In genomic region chr21:44874240-44874496, GRCh38 we compare ENCODE assay signal across 8 cellular contexts. TPM values are rescaled to one million over a fixed set of nuclear protein-coding genes. Genes with fewer than 3 reads are reported as not detected.
A peak's percentile ranks its signal among the peaks of the same experiment; 100 is the strongest.
DNase-seq lines count a peak whose midpoint lies in the region; ATAC-seq and TF ChIP-seq lines count a peak whose summit lies in the region.

No MANE protein-coding gene starts in this region.

- peak overlapping the region; percentile 58 for H3K27ac Mint-ChIP-seq in Calu3 (ENCODE audit: unreplicated experiment)
- peak overlapping the region in 3 of 5 experiments; percentile 21 to 79 (median 48) for H3K27ac Mint-ChIP-seq in brain

- H3K27me3 Mint-ChIP-seq in Calu3 (ENCODE audit: unreplicated experiment) (no peaks in the 10 kb centered on the region), brain (peaks cover 36% of the 10 kb centered on the region)

- no peak for DNase-seq in Calu3
- no peak for DNase-seq in mucosa of descending colon
- no peak for DNase-seq in COLO829 (ENCODE audit: low spot score)
- DNase-seq in NCI-H2196 (lab: John Stamatoyannopoulos, UW; ENCODE audit: unreplicated experiment), result no peak

- peak overlapping the region; percentile 86 for H3K4me3 Mint-ChIP-seq in Calu3 (ENCODE audit: low read depth, unreplicated experiment)
- H3K4me3 Mint-ChIP-seq in brain, result peak overlapping the region; percentile 85 to 89 (median 87)

- H3K9me3 ChIP-seq in mucosa of descending colon, result no peaks in the 10 kb centered on the region

- peak; percentile 1 for ATAC-seq in HG03457 (IDR thresholded peaks at IDR 0.05; ENCODE audit: unreplicated experiment)
- ATAC-seq in mucosa of descending colon, result no peak
- no peak for ATAC-seq in HG03139 (IDR thresholded peaks at IDR 0.05; ENCODE audit: unreplicated experiment)
- ATAC-seq in GM19023 (IDR thresholded peaks at IDR 0.05; ENCODE audit: unreplicated experiment), result no peak

- peak overlapping the region; percentile 86 for H3K4me3 ChIP-seq in mucosa of descending colon

- H3K4me1 ChIP-seq in mucosa of descending colon (ENCODE audit: low read depth), result peaks cover 39% of the 10 kb centered on the region

- TSS peak; percentile 76 for BruUV-seq in Calu3 (replicated peaks; lab: Mats Ljungman, UMichigan)

- CTCF ChIA-PET in Calu3 (lab: Charles Lee), result interaction anchor here (2.2 kb wide), 1 partner anchor 73 kb away, joined by 7 read pairs; the partner anchor contains the start of gene UBE2G2

- H3K4me1 Mint-ChIP-seq in Calu3 (ENCODE audit: low read depth, unreplicated experiment) (peaks cover 21% of the 10 kb centered on the region), brain (peaks cover 51% of the 10 kb centered on the region)

- H3K36me3 Mint-ChIP-seq in Calu3 (ENCODE audit: insufficient read depth, unreplicated experiment) (peaks cover 33% of the 10 kb centered on the region), brain (peaks cover 4% of the 10 kb centered on the region)

- TF ChIP-seq CTCF in Calu3 (IDR thresholded peaks at IDR 0.05; ENCODE audit: unreplicated experiment), result no peak
- TF ChIP-seq CTCF in brain (conservative IDR thresholded peaks at IDR 0.05), result no peak
- TF ChIP-seq CTCF in mucosa of descending colon (IDR thresholded peaks at IDR 0.05), result no peak

- H3K9me3 Mint-ChIP-seq in Calu3 (ENCODE audit: low read depth, unreplicated experiment), result no peaks in the 10 kb centered on the region
- H3K9me3 Mint-ChIP-seq in brain, result peaks cover 0 to 3% (median 3%) of the 10 kb centered on the region in 5 experiments

- H3K36me3 ChIP-seq in mucosa of descending colon (ENCODE audit: low read depth), result no peaks in the 10 kb centered on the region

- intact Hi-C loops in Calu3 (cut with micrococcal nuclease; ENCODE audit: unreplicated experiment) (loop anchor here (5.0 to 10.0 kb wide), 2 partner anchors 53 to 69 kb away; partner anchors contain the start of gene UBE2G2), mucosa of descending colon (cut with DNase I, micrococcal nuclease) (no loop called here)

RNA-seq across cellular contexts. Expression of gene PTTG1IP, which starts 0.7 kb away (rescaled TPM):
- total RNA-seq in Calu3 (2022) (135 and 136 TPM in 2 replicates), mucosa of descending colon (100 to 1,000 TPM; 202 to 391 (median 286) TPM)
- polyA plus RNA-seq in brain (ENCODE audit: insufficient read depth, low read depth, low replicate concordance), result 335 TPM

RNA-seq across cellular contexts. Expression of gene ITGB2, which starts 46.5 kb away (rescaled TPM):
- total RNA-seq in Calu3 (2022) (0.42 and 0.47 TPM in 2 replicates), mucosa of descending colon (10 to 100 TPM; 10.8 to 52.3 (median 51.1) TPM)
- polyA plus RNA-seq in brain (ENCODE audit: insufficient read depth, low read depth, low replicate concordance), result 11.3 TPM

RNA-seq across cellular contexts. Expression of gene SUMO3, which starts 56.3 kb away (rescaled TPM):
- total RNA-seq in Calu3 (2022), result 56.7 and 58.1 TPM in 2 replicates
- polyA plus RNA-seq in brain (ENCODE audit: insufficient read depth, low read depth, low replicate concordance), result 149 TPM
- total RNA-seq in mucosa of descending colon, result 10 to 100 TPM; 68.9 to 76.9 (median 69.4) TPM
